In the genomic region with DNA sequence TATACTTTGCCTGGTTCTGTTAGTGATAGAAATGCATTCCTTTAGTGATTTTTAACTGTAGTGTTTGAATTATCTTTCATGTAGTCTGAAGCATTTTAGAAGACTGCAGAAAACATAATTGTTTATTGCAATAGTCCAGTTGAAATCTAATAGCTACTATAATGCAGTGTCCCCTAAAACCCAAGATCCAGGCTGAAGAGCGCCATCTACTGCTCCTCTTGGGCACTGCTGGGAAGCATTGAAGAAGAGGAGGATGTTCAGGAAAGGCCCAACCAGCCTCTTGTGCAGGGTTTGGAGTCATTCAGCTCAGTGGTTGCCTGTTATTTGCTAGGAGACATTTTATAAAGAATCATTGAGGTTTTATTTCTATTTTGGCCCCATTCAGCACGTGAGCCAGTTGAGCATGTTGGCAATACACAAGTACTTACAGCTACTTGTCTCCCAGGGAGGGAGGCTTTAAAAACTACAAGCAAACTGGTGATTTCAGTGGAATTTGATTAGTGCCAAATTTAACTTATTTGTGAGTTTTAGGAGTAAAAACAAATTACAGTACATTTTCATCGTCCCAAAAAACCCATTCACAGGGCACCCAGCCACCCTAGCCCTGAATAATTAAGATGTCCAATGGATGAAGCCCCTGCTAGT, we compare ENCODE assay signal across 8 cellular contexts.
DNase-seq lines count a peak whose midpoint lies in the region; ATAC-seq and TF ChIP-seq lines count a peak whose summit lies in the region.

No MANE protein-coding gene starts in this region.

- DNase-seq in DMS53 treated with DMSO at 0.1 percent for 48 hours (lab: John Stamatoyannopoulos, UW; ENCODE audit: unreplicated experiment) (peak; percentile 2), Kasumi-1 (lab: John Stamatoyannopoulos, UW) (peak; percentile 75 to 78), head of caudate nucleus (peak in 41 of 42 donors; percentile 48 to 91 (median 77)), prostate gland (ENCODE audit: low spot score) (peak; percentile 66)
- DNase-seq in activated naive CD4-positive, alpha-beta T cell treated with anti-CD3 and anti-CD28 coated beads, Interleukin-2, amount 50 U/mL, for 72 hours (ENCODE audit: low spot score in 2 of 2), result peak; percentile 60 to 74

- H3K9me3 Mint-ChIP-seq in activated naive CD4-positive, alpha-beta T cell treated with anti-CD3 and anti-CD28 coated beads, Interleukin-2, amount 50 U/mL, for 72 hours, result no peaks in the 10 kb centered on the region

- 43% methylated on average over 3 of the region's 3 CpGs for WGBS in prostate gland

- no peak overlapping the region for H3K27ac Mint-ChIP-seq in activated naive CD4-positive, alpha-beta T cell treated with anti-CD3 and anti-CD28 coated beads, Interleukin-2, amount 50 U/mL, for 72 hours

- TF ChIP-seq POLR2A in prostate gland (IDR thresholded peaks at IDR 0.05), result no peak

- no peaks in the 10 kb centered on the region for H3K36me3 Mint-ChIP-seq in activated naive CD4-positive, alpha-beta T cell treated with anti-CD3 and anti-CD28 coated beads, Interleukin-2, amount 50 U/mL, for 72 hours

- H3K9me3 ChIP-seq in prostate gland, result no peaks in the 10 kb centered on the region

- no peaks in the 10 kb centered on the region for H3K27me3 ChIP-seq in prostate gland (replicated peaks; ENCODE audit: insufficient read depth)

- no peak overlapping the region for H3K27ac ChIP-seq in prostate gland

- peak; percentile 79 for ATAC-seq in SK-N-SH treated with all-trans-retinoic acid at 6 μM for 48 hours
- peak; percentile 71 to 75 for ATAC-seq in activated naive CD4-positive, alpha-beta T cell treated with anti-CD3 and anti-CD28 coated beads, Interleukin-2, amount 50 U/mL, for 72 hours
- no peak for ATAC-seq in GM19397 (IDR thresholded peaks at IDR 0.05; ENCODE audit: unreplicated experiment)
- no peak for ATAC-seq in GM19035 (IDR thresholded peaks at IDR 0.05; ENCODE audit: unreplicated experiment)

- TF ChIP-seq CTCF in prostate gland (IDR thresholded peaks at IDR 0.05), result peak; percentile 63 to 89 (median 83)

- H3K4me3 ChIP-seq in prostate gland, result no peak overlapping the region

- intact Hi-C loops in head of caudate nucleus (cut with DNase I) (loop anchor here (10.0 kb wide), 3 partner anchors 181 to 371 kb away; no protein-coding TSS in a partner anchor), prostate gland (cut with DNase I) (loop anchor here (5.0 to 10.0 kb wide), 3 partner anchors 168 to 378 kb away; a partner anchor contains a TSS)

- peaks cover 16% of the 10 kb centered on the region for H3K4me1 ChIP-seq in prostate gland (replicated peaks)

- H3K36me3 ChIP-seq in prostate gland, result no peaks in the 10 kb centered on the region

TF ChIP-seq in SK-N-SH treated with all-trans-retinoic acid at 6 μM for 48 hours, 23 proteins besides CTCF, POLR2A, EP300 and RAD21:
- TF ChIP-seq TCF4 (CRISPR knock-in tag; IDR thresholded peaks at IDR 0.05; ENCODE audit: borderline replicate concordance) (no peak), CSDC2 (CRISPR knock-in tag; IDR thresholded peaks at IDR 0.05) (no peak), ARNTL (CRISPR knock-in tag; IDR thresholded peaks at IDR 0.05; ENCODE audit: borderline replicate concordance, low read depth) (no peak), ESRRG (CRISPR knock-in tag; IDR thresholded peaks at IDR 0.05) (no peak), PPARA (CRISPR knock-in tag; IDR thresholded peaks at IDR 0.05; ENCODE audit: borderline replicate concordance) (no peak), BACH2 (CRISPR knock-in tag; IDR thresholded peaks at IDR 0.05; ENCODE audit: borderline replicate concordance) (no peak), OSR1 (CRISPR knock-in tag; IDR thresholded peaks at IDR 0.05) (no peak), GLIS3 (CRISPR knock-in tag; IDR thresholded peaks at IDR 0.05) (no peak), ZNF8 (CRISPR knock-in tag; IDR thresholded peaks at IDR 0.05) (no peak), ZNF70 (CRISPR knock-in tag; IDR thresholded peaks at IDR 0.05) (no peak), RARB (CRISPR knock-in tag; IDR thresholded peaks at IDR 0.05) (no peak)
- TF ChIP-seq, protein P1, sequence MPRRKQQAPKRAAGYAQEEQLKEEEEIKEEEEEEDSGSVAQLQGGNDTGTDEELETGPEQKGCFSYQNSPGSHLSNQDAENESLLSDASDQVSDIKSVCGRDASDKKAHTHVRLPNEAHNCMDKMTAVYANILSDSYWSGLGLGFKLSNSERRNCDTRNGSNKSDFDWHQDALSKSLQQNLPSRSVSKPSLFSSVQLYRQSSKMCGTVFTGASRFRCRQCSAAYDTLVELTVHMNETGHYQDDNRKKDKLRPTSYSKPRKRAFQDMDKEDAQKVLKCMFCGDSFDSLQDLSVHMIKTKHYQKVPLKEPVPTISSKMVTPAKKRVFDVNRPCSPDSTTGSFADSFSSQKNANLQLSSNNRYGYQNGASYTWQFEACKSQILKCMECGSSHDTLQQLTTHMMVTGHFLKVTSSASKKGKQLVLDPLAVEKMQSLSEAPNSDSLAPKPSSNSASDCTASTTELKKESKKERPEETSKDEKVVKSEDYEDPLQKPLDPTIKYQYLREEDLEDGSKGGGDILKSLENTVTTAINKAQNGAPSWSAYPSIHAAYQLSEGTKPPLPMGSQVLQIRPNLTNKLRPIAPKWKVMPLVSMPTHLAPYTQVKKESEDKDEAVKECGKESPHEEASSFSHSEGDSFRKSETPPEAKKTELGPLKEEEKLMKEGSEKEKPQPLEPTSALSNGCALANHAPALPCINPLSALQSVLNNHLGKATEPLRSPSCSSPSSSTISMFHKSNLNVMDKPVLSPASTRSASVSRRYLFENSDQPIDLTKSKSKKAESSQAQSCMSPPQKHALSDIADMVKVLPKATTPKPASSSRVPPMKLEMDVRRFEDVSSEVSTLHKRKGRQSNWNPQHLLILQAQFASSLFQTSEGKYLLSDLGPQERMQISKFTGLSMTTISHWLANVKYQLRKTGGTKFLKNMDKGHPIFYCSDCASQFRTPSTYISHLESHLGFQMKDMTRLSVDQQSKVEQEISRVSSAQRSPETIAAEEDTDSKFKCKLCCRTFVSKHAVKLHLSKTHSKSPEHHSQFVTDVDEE (CRISPR knock-in tag; IDR thresholded peaks at IDR 0.05), result no peak

Comparison
In these comparisons a context has a peak if more than half of its experiments do, and no peak if none do; other contexts are left out.
1. DNase-seq: peak in every context shown above with its lines; median percentile 77 in head of caudate nucleus; 76 in Kasumi-1; 67 in activated naive CD4-positive, alpha-beta T cell treated with anti-CD3 and anti-CD28 coated beads, Interleukin-2, amount 50 U/mL, for 72 hours; 66 in prostate gland; 2 in DMS53 treated with DMSO at 0.1 percent for 48 hours.
2. ATAC-seq: peak in SK-N-SH treated with all-trans-retinoic acid at 6 μM for 48 hours (single experiment) and activated naive CD4-positive, alpha-beta T cell treated with anti-CD3 and anti-CD28 coated beads, Interleukin-2, amount 50 U/mL, for 72 hours (2 of 2); none in GM19397 (single experiment) and GM19035 (single experiment).